In the genomic region with DNA sequence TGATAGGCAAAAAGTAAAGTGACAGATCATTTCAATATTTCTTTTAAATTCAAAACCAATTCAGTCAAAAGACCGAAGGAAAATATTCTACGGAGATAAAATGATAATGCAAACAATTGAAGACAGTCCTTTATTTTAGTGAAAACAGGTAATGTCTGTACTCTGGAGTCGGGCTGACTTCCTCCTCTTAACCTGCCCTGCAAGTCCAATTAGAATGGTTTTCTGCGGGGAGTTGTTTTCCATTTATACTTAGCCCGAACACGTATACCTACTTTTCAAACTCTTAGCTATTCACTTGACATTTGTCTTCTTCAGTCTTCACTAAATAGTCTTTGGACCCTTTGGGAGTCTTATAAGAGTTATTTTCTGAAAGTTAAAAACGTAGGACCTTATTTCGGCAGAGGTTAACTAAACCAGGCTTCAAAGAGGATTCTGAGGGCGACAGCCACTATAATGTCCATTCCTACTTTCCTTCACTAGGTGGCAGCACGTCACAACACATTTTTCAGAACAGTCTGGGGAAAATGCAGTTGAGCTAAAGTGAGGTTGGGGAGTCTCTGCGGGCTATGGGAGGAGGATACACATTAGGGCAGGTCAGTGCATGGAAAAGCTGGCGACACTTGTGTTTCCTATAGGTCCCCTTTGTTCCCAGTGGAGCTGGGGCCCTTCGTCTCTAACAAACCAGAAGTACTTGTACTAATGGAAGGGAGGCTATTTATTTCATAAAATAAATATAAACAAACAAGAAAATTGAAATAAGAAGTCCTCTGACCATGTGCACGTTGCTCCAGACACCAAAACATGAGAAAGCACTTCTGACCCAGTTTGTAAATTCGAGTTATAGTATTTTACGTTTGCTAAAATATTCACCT, we compare ENCODE assay signal across 8 cellular contexts.
A peak's percentile ranks its signal among the peaks of the same experiment; 100 is the strongest.
DNase-seq lines count a peak whose midpoint lies in the region; ATAC-seq and TF ChIP-seq lines count a peak whose summit lies in the region.

No MANE protein-coding gene starts in this region.

- H3K9me3 Mint-ChIP-seq in activated naive CD8-positive, alpha-beta T cell treated with anti-CD3 and anti-CD28 coated beads, Interleukin-2, amount 10 ng/mL, durations not matched to agents 7 days and 5 days: no peaks in the 10 kb centered on the region

- H3K36me3 ChIP-seq in OCI-LY7 (ENCODE audit: insufficient read depth, low read length) (no peaks in the 10 kb centered on the region), left ventricle myocardium inferior (no peaks in the 10 kb centered on the region)

- H3K4me3 Mint-ChIP-seq in activated naive CD8-positive, alpha-beta T cell treated with anti-CD3 and anti-CD28 coated beads, Interleukin-2, amount 10 ng/mL, durations not matched to agents 7 days and 5 days: peak overlapping the region; percentile 1

- no peaks in the 10 kb centered on the region for H3K79me2 ChIP-seq in OCI-LY7 (ENCODE audit: insufficient read depth, low read depth, low read length)

- no peak overlapping the region for H2AFZ ChIP-seq in OCI-LY7 (ENCODE audit: low read length)

- no peaks in the 10 kb centered on the region for H3K9me3 ChIP-seq in OCI-LY7 (ENCODE audit: low read length)
- no peaks in the 10 kb centered on the region for H3K9me3 ChIP-seq in left ventricle myocardium inferior (replicated peaks)

- peaks cover 26% of the 10 kb centered on the region for H3K27me3 Mint-ChIP-seq in activated naive CD8-positive, alpha-beta T cell treated with anti-CD3 and anti-CD28 coated beads, Interleukin-2, amount 10 ng/mL, durations not matched to agents 7 days and 5 days

- POLR2A ChIA-PET in OCI-LY7 (lab: Charles Lee): no interaction called here
- POLR2A ChIA-PET in activated naive CD8-positive, alpha-beta T cell treated with anti-CD3 and anti-CD28 coated beads, Interleukin-2, amount 10 ng/mL, durations not matched to agents 7 days and 5 days (lab: Charles Lee): no interaction called here

- intact Hi-C loops in OCI-LY7 (cut with micrococcal nuclease; ENCODE audit: unreplicated experiment): no loop called here
- intact Hi-C loops in left ventricle myocardium inferior (cut with micrococcal nuclease): loop anchor here (10.0 kb wide), 1 partner anchor 549 kb away; no protein-coding TSS in a partner anchor

- peak; percentile 70 for ATAC-seq in GM18909 (IDR thresholded peaks at IDR 0.05; ENCODE audit: poor library complexity, unreplicated experiment)
- ATAC-seq in activated naive CD8-positive, alpha-beta T cell treated with anti-CD3 and anti-CD28 coated beads, Interleukin-2, amount 10 ng/mL, durations not matched to agents 7 days and 5 days (ENCODE audit: low read depth): peak; percentile 45

- CTCF ChIA-PET in OCI-LY7 (lab: Charles Lee; ENCODE audit: unreplicated experiment): interaction anchor here (0.6 kb wide), 1 partner anchor 1646 kb away, joined by 3 read pairs; no protein-coding TSS in a partner anchor

- peak; percentile 87 for TF ChIP-seq CTCF in OCI-LY7 (conservative IDR thresholded peaks at IDR 0.05; ENCODE audit: low read length)
- TF ChIP-seq CTCF in left ventricle myocardium inferior (IDR thresholded peaks at IDR 0.05; ENCODE audit: borderline replicate concordance): peak; percentile 81

- no peak overlapping the region for H3K4me3 ChIP-seq in OCI-LY7 (ENCODE audit: low read depth, low read length, poor library complexity, severe bottlenecking)
- H3K4me3 ChIP-seq in left ventricle myocardium inferior: no peak overlapping the region

- peak; percentile 57 for DNase-seq in CD1c-positive myeloid dendritic cell (ENCODE audit: extremely low spot score)
- DNase-seq in KG1 (lab: John Stamatoyannopoulos, UW): peak; percentile 57
- peak; percentile 38 for DNase-seq in OCI-LY7 (ENCODE audit: low spot score)
- no peak for DNase-seq in activated naive CD8-positive, alpha-beta T cell treated with anti-CD3 and anti-CD28 coated beads, Interleukin-2, amount 10 ng/mL, durations not matched to agents 7 days and 5 days
- no peak for DNase-seq in left ventricle myocardium inferior
- DNase-seq in putamen (ENCODE audit: low spot score): peak; percentile 52
- no peak for DNase-seq in OCI-M2 (lab: John Stamatoyannopoulos, UW; ENCODE audit: unreplicated experiment)

- no peaks in the 10 kb centered on the region for H4K20me1 ChIP-seq in OCI-LY7 (ENCODE audit: insufficient read depth, low read length)

- H3K4me1 ChIP-seq in OCI-LY7 (ENCODE audit: insufficient read depth, low read length, poor library complexity, severe bottlenecking): no peaks in the 10 kb centered on the region
- peaks cover 4% of the 10 kb centered on the region for H3K4me1 ChIP-seq in left ventricle myocardium inferior

- no TSS peak for BruUV-seq in OCI-LY7 (replicated peaks; lab: Mats Ljungman, UMichigan)

- H3K4me2 ChIP-seq in OCI-LY7 (ENCODE audit: low read length): no peak overlapping the region

- no peaks in the 10 kb centered on the region for H3K36me3 Mint-ChIP-seq in activated naive CD8-positive, alpha-beta T cell treated with anti-CD3 and anti-CD28 coated beads, Interleukin-2, amount 10 ng/mL, durations not matched to agents 7 days and 5 days

- no peak overlapping the region for H3K27ac ChIP-seq in OCI-LY7 (ENCODE audit: low read depth, low read length, poor library complexity, severe bottlenecking)
- no peak overlapping the region for H3K27ac ChIP-seq in left ventricle myocardium inferior (replicated peaks)

- no peak overlapping the region for H3K27ac Mint-ChIP-seq in activated naive CD8-positive, alpha-beta T cell treated with anti-CD3 and anti-CD28 coated beads, Interleukin-2, amount 10 ng/mL, durations not matched to agents 7 days and 5 days

- H3K4me1 Mint-ChIP-seq in activated naive CD8-positive, alpha-beta T cell treated with anti-CD3 and anti-CD28 coated beads, Interleukin-2, amount 10 ng/mL, durations not matched to agents 7 days and 5 days: no peaks in the 10 kb centered on the region

- H3K27me3 ChIP-seq in left ventricle myocardium inferior (ENCODE audit: low read depth): peaks cover 39% of the 10 kb centered on the region

- H3K9me2 ChIP-seq in OCI-LY7 (ENCODE audit: insufficient read depth, low read length): no peaks in the 10 kb centered on the region

Comparison
In these comparisons a context has a peak if more than half of its experiments do, and no peak if none do; other contexts are left out.
1. DNase-seq: peak in CD1c-positive myeloid dendritic cell (single experiment), KG1 (single experiment), OCI-LY7 (single experiment) and putamen (single experiment); none in activated naive CD8-positive, alpha-beta T cell treated with anti-CD3 and anti-CD28 coated beads, Interleukin-2, amount 10 ng/mL, durations not matched to agents 7 days and 5 days (single experiment), left ventricle myocardium inferior (single experiment) and OCI-M2 (single experiment).